1 cellular context compared by ENCODE assay signal in genomic region chr17:64385187-64386083, GRCh38.
TF ChIP-seq lines count a peak whose summit lies in the region.

No MANE protein-coding gene starts in this region.

TF ChIP-seq in HepG2, 621 proteins besides CTCF, POLR2A, EP300 and RAD21 (continued from another document and continues in another):
- peak; percentile 58; the same call in 1 of the 2 replicates for TF ChIP-seq ZHX2 (IDR thresholded peaks at IDR 0.05; ENCODE audit: low read depth)
- TF ChIP-seq ZHX2 (CRISPR knock-in tag; IDR thresholded peaks at IDR 0.05; ENCODE audit: borderline replicate concordance) = no peak
- peak; percentile 37; the same call in 1 of the 2 replicates for TF ChIP-seq MZF1 (CRISPR knock-in tag; IDR thresholded peaks at IDR 0.05; ENCODE audit: borderline replicate concordance)
- peak; percentile 96 for TF ChIP-seq HOXA3 (CRISPR knock-in tag; IDR thresholded peaks at IDR 0.05)
- TF ChIP-seq SP2 (CRISPR knock-in tag; IDR thresholded peaks at IDR 0.05) = no peak
- TF ChIP-seq ZNF331 (CRISPR knock-in tag; IDR thresholded peaks at IDR 0.05) = peak; percentile 97
- peak; percentile 95 for TF ChIP-seq ZKSCAN8 (CRISPR knock-in tag; IDR thresholded peaks at IDR 0.05; ENCODE audit: borderline replicate concordance)
- peak; percentile 82 for TF ChIP-seq ESRRA (CRISPR knock-in tag; IDR thresholded peaks at IDR 0.05; ENCODE audit: low read depth)
- no peak; the same call in 1 of the 2 replicates for TF ChIP-seq ZNF782 (CRISPR knock-in tag; IDR thresholded peaks at IDR 0.05; ENCODE audit: borderline replicate concordance)
- no peak for TF ChIP-seq HNRNPUL1 (IDR thresholded peaks at IDR 0.05; ENCODE audit: low read depth, low read length)
- TF ChIP-seq TOE1 (CRISPR knock-in tag; IDR thresholded peaks at IDR 0.05) = 0 out of 2 replicates have a peak, but pooled peaks have one; percentile 40
- TF ChIP-seq KLF9 (CRISPR knock-in tag; IDR thresholded peaks at IDR 0.05; ENCODE audit: low read depth) = no peak
- TF ChIP-seq CHD2 (IDR thresholded peaks at IDR 0.05; ENCODE audit: low read depth, low read length) = no peak
- TF ChIP-seq ZMYM3 (CRISPR knock-in tag; IDR thresholded peaks at IDR 0.05) = peak; percentile 90
- TF ChIP-seq CHCHD3 (CRISPR knock-in tag; IDR thresholded peaks at IDR 0.05) = peak; percentile 79; the same call in 1 of the 2 replicates
- TF ChIP-seq MXD1 (CRISPR knock-in tag; IDR thresholded peaks at IDR 0.05) = peak; percentile 77
- no peak for TF ChIP-seq KAT2B (IDR thresholded peaks at IDR 0.05; ENCODE audit: borderline replicate concordance, low read depth, low read length)
- TF ChIP-seq, protein P1, sequence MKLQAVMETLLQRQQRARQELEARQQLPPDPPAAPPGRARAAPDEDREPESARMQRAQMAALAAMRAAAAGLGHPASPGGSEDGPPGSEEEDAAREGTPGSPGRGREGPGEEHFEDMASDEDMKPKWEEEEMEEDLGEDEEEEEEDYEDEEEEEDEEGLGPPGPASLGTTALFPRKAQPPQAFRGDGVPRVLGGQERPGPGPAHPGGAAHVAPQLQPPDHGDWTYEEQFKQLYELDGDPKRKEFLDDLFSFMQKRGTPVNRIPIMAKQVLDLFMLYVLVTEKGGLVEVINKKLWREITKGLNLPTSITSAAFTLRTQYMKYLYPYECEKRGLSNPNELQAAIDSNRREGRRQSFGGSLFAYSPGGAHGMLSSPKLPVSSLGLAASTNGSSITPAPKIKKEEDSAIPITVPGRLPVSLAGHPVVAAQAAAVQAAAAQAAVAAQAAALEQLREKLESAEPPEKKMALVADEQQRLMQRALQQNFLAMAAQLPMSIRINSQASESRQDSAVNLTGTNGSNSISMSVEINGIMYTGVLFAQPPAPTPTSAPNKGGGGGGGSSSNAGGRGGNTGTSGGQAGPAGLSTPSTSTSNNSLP (IDR thresholded peaks at IDR 0.05; ENCODE audit: low read depth, low read length) = peak; percentile 41; the same call in 1 of the 2 replicates
- TF ChIP-seq THAP11 (CRISPR knock-in tag; IDR thresholded peaks at IDR 0.05) = peak; percentile 83
- TF ChIP-seq TFDP1 (CRISPR knock-in tag; IDR thresholded peaks at IDR 0.05; ENCODE audit: borderline replicate concordance) = peak; percentile 63; the same call in 1 of the 2 replicates
- TF ChIP-seq, protein P2, sequence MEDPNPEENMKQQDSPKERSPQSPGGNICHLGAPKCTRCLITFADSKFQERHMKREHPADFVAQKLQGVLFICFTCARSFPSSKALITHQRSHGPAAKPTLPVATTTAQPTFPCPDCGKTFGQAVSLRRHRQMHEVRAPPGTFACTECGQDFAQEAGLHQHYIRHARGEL (CRISPR knock-in tag; IDR thresholded peaks at IDR 0.05) = no peak
- TF ChIP-seq ZNF720 (CRISPR knock-in tag; IDR thresholded peaks at IDR 0.05) = no peak
- no peak for TF ChIP-seq ZNF558 (CRISPR knock-in tag; IDR thresholded peaks at IDR 0.05; ENCODE audit: borderline replicate concordance)
- no peak for TF ChIP-seq PLSCR1 (CRISPR knock-in tag; IDR thresholded peaks at IDR 0.05; ENCODE audit: borderline replicate concordance)
- peak; percentile 66 for TF ChIP-seq REPIN1 (CRISPR knock-in tag; IDR thresholded peaks at IDR 0.05; ENCODE audit: borderline replicate concordance, low read depth)
- peak; percentile 84 for TF ChIP-seq ZNF138 (CRISPR knock-in tag; IDR thresholded peaks at IDR 0.05; ENCODE audit: low read depth)
- 0 out of 2 replicates have a peak, but pooled peaks have one; percentile 41 for TF ChIP-seq BHLHE40 (IDR thresholded peaks at IDR 0.05; ENCODE audit: low read length)
- TF ChIP-seq MTF1 (CRISPR knock-in tag; IDR thresholded peaks at IDR 0.05) = no peak
- TF ChIP-seq ZNF703 (CRISPR knock-in tag; IDR thresholded peaks at IDR 0.05; ENCODE audit: borderline replicate concordance) = no peak
- TF ChIP-seq PAF1 (CRISPR knock-in tag; IDR thresholded peaks at IDR 0.05) = peak; percentile 61; the same call in 1 of the 2 replicates
- TF ChIP-seq ZSCAN29 (CRISPR knock-in tag; conservative IDR thresholded peaks at IDR 0.05) = peak; percentile 92; the same call in 1 of the 2 replicates
- no peak; the same call in none of the 2 replicates for TF ChIP-seq MEIS2 (CRISPR knock-in tag; IDR thresholded peaks at IDR 0.05)
- no peak for TF ChIP-seq ZNF513 (CRISPR knock-in tag; conservative IDR thresholded peaks at IDR 0.05)
- no peak for TF ChIP-seq ATM (IDR thresholded peaks at IDR 0.05; ENCODE audit: borderline replicate concordance)
- TF ChIP-seq CCAR2 (optimal IDR thresholded peaks at IDR 0.05; ENCODE audit: low read depth, low read length) = no peak
- no peak for TF ChIP-seq ZNF446 (CRISPR knock-in tag; IDR thresholded peaks at IDR 0.05)
- TF ChIP-seq SIN3A (IDR thresholded peaks at IDR 0.05; ENCODE audit: borderline replicate concordance, low read depth, low read length) = no peak
- TF ChIP-seq KLF13 (CRISPR knock-in tag; IDR thresholded peaks at IDR 0.05) = peak; percentile 68; the same call in 1 of the 2 replicates
- 0 out of 2 replicates have a peak, but pooled peaks have one; percentile 80 for TF ChIP-seq ZFYVE20 (CRISPR knock-in tag; IDR thresholded peaks at IDR 0.05; ENCODE audit: borderline replicate concordance, low read depth)
- no peak for TF ChIP-seq TSC22D2 (CRISPR knock-in tag; IDR thresholded peaks at IDR 0.05; ENCODE audit: borderline replicate concordance)
- TF ChIP-seq ZNF777 (CRISPR knock-in tag; IDR thresholded peaks at IDR 0.05) = no peak
- peak; percentile 89 for TF ChIP-seq SPEN (CRISPR knock-in tag; IDR thresholded peaks at IDR 0.05; ENCODE audit: low read depth)
- TF ChIP-seq HOMEZ (CRISPR knock-in tag; IDR thresholded peaks at IDR 0.05; ENCODE audit: low read depth) = peak; percentile 85; the same call in 1 of the 2 replicates
- no peak for TF ChIP-seq ZNF296 (CRISPR knock-in tag; conservative IDR thresholded peaks at IDR 0.05)
- peak; percentile 35; the same call in 1 of the 2 replicates for TF ChIP-seq HHEX (CRISPR knock-in tag; IDR thresholded peaks at IDR 0.05)
- TF ChIP-seq, protein P3, sequence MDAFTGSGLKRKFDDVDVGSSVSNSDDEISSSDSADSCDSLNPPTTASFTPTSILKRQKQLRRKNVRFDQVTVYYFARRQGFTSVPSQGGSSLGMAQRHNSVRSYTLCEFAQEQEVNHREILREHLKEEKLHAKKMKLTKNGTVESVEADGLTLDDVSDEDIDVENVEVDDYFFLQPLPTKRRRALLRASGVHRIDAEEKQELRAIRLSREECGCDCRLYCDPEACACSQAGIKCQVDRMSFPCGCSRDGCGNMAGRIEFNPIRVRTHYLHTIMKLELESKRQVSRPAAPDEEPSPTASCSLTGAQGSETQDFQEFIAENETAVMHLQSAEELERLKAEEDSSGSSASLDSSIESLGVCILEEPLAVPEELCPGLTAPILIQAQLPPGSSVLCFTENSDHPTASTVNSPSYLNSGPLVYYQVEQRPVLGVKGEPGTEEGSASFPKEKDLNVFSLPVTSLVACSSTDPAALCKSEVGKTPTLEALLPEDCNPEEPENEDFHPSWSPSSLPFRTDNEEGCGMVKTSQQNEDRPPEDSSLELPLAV (CRISPR knock-in tag; conservative IDR thresholded peaks at IDR 0.05; ENCODE audit: low read depth) = no peak
